Comparison of ENCODE assay signal across 21 cellular contexts in genomic region chr9:119092125-119092524, GRCh38.
"Had no signal": no experiment of that assay in that cellular context is flagged by ENCODE, and none has a peak within 500 bp of the region (broad histone marks: within the 10 kb centered on the region; RNA-seq: fewer than 3 reads in every experiment).

No MANE protein-coding gene starts in this region.

- H3K27me3 ChIP-seq: esophagus squamous epithelium, gastrocnemius medialis, neutrophil, pancreas, testis, tibial artery had no signal

- DNase-seq: cortex of kidney; effector memory CD8-positive, alpha-beta T cell; erythroblast; esophagus squamous epithelium; gastrocnemius medialis; head of caudate nucleus; natural killer cell; pancreas; retina; stimulated activated CD4-positive, alpha-beta T cell treated with anti-CD3 and anti-CD28 coated beads, Interleukin-2, amount 100 ng/mL, for 24 hours; stimulated activated CD4-positive, alpha-beta T cell treated with anti-CD3 and anti-CD28 coated beads, Interleukin-4, amount 100 ng/mL, for 24 hours; stimulated activated naive CD8-positive, alpha-beta T cell treated with anti-CD3 and anti-CD28 coated beads, Interleukin-15, Interleukin-2, amounts not matched to agents 100 U/mL and 50 U/mL, for 24 hours; substantia nigra; testis; tibial artery had no signal

- H3K4me3 ChIP-seq: esophagus squamous epithelium, gastrocnemius medialis, lung, pancreas, testis, tibial artery had no signal

- H3K4me1 ChIP-seq: esophagus squamous epithelium, pancreas, testis had no signal

- H3K27ac ChIP-seq: esophagus squamous epithelium, gastrocnemius medialis, neutrophil, pancreas, testis, tibial artery had no signal

- H3K9me3 Mint-ChIP-seq: type B pancreatic cell had no signal

- H3K36me3 Mint-ChIP-seq: memory B cell; natural killer cell; stimulated activated effector memory CD8-positive, alpha-beta T cell treated with anti-CD3 and anti-CD28 coated beads, Interleukin-12 subunit alpha, Interleukin-12 subunit beta, amount 100 ng/mL, for 72 hours; type B pancreatic cell had no signal

- H3K4me1 Mint-ChIP-seq: memory B cell; natural killer cell; stimulated activated effector memory CD8-positive, alpha-beta T cell treated with anti-CD3 and anti-CD28 coated beads, Interleukin-12 subunit alpha, Interleukin-12 subunit beta, amount 100 ng/mL, for 72 hours had no signal

- H3K9me3 ChIP-seq: esophagus squamous epithelium, gastrocnemius medialis, neutrophil, pancreas, testis, tibial artery had no signal

- H3K36me3 ChIP-seq: esophagus squamous epithelium, gastrocnemius medialis, neutrophil, pancreas, tibial artery had no signal

- H3K4me3 Mint-ChIP-seq: effector memory CD8-positive, alpha-beta T cell; memory B cell; natural killer cell; stimulated activated effector memory CD8-positive, alpha-beta T cell treated with anti-CD3 and anti-CD28 coated beads, Interleukin-12 subunit alpha, Interleukin-12 subunit beta, amount 100 ng/mL, for 72 hours; type B pancreatic cell had no signal

- ATAC-seq: effector memory CD8-positive, alpha-beta T cell; gastrocnemius medialis; natural killer cell; pancreas; sciatic nerve; stimulated activated effector memory CD8-positive, alpha-beta T cell treated with anti-CD3 and anti-CD28 coated beads, Interleukin-12 subunit alpha, Interleukin-12 subunit beta, amount 100 ng/mL, for 72 hours; stimulated activated naive CD8-positive, alpha-beta T cell treated with anti-CD3 and anti-CD28 coated beads, Interleukin-15, Interleukin-2, amounts not matched to agents 100 U/mL and 50 U/mL, for 24 hours had no signal

- H3K27ac Mint-ChIP-seq: effector memory CD8-positive, alpha-beta T cell; memory B cell; natural killer cell; stimulated activated effector memory CD8-positive, alpha-beta T cell treated with anti-CD3 and anti-CD28 coated beads, Interleukin-12 subunit alpha, Interleukin-12 subunit beta, amount 100 ng/mL, for 72 hours; type B pancreatic cell had no signal

- H3K27me3 Mint-ChIP-seq: effector memory CD8-positive, alpha-beta T cell; memory B cell; type B pancreatic cell had no signal
